ENCODE assay signal across 11 cellular contexts in the genomic region with DNA sequence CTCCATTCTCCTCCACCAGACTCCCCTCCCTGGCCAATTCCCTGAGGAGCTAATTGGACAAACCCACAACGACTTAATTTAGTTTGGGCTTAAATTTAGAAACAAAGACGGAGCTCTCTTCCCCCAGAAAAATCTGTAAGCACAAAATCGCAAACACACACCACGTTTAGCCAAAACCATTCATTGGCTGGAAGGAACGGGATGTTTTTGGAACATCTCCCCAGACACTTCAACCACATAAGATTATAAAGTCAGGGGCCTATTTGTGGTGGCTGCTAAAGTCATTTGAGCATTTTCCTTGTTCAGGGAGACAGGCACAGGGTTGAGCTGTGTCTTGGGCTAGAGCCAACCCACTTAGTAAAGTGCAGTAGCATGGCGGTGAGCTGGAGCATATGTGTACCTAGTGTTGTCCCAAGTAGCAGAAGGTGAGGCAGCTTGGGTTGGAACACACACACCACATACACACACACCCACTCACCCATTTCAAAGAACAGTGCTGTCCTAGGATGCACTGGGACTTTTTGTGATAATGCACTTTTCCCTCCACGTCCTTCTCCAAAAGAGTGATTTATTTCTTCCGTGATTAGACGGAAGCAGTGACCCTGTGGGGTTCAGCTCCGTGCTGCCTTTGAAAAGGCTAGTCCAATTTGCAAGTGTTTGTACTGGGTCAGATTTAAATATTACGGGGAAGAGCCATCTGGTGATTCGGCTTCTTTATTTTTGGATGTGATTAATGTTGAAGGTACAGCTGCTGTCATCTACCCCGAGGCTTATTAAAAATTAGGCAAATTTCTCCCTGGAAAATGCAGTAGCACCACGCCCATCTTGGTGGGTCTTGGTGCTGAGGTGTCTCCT. TPM values are rescaled to one million over a fixed set of nuclear protein-coding genes. Genes with fewer than 3 reads are reported as not detected.
DNase-seq lines count a peak whose midpoint lies in the region; ATAC-seq, FAIRE-seq and TF ChIP-seq lines count a peak whose summit lies in the region.
"Had no signal": no experiment of that assay in that cellular context is flagged by ENCODE, and none has a peak within 500 bp of the region (broad histone marks: within the 10 kb centered on the region; RNA-seq: fewer than 3 reads in every experiment).

No MANE protein-coding gene starts in this region.

- no peak overlapping the region for H2BK120ac ChIP-seq in IMR-90 (ENCODE audit: low read depth, low read length)

- no peak overlapping the region for H3K14ac ChIP-seq in IMR-90 (replicated peaks; ENCODE audit: low read depth, low read length)

- H2BK5ac ChIP-seq in IMR-90 (ENCODE audit: low read depth, low read length, poor library complexity, severe bottlenecking): no peak overlapping the region

- no peak overlapping the region for H3K18ac ChIP-seq in IMR-90 (ENCODE audit: low read depth, low read length)

- H3K9me3 Mint-ChIP-seq in activated CD4-positive, alpha-beta T cell treated with anti-CD3 and anti-CD28 coated beads, Interleukin-2, amount 10 ng/mL, durations not matched to agents 24 days and 14 days: no peaks in the 10 kb centered on the region
- H3K9me3 Mint-ChIP-seq: activated naive CD8-positive, alpha-beta T cell treated with anti-CD3 and anti-CD28 coated beads, Interleukin-2, amount 50 U/mL, for 24 hours had no signal

- H2BK20ac ChIP-seq in IMR-90 (ENCODE audit: low read depth, low read length): no peak overlapping the region

- H2BK15ac ChIP-seq in IMR-90 (ENCODE audit: low read depth, low read length): no peak overlapping the region

- H3K4ac ChIP-seq in IMR-90 (ENCODE audit: low read depth, low read length): no peak overlapping the region

- H4K20me1 ChIP-seq in IMR-90 (ENCODE audit: insufficient read depth, low read length): no peaks in the 10 kb centered on the region

- no peak overlapping the region for H3K56ac ChIP-seq in IMR-90 (ENCODE audit: extremely low read depth, insufficient read depth, low read length)

- H3K27me3 ChIP-seq in IMR-90 (ENCODE audit: control insufficient read depth, insufficient read depth, low read length): no peaks in the 10 kb centered on the region
- no peaks in the 10 kb centered on the region for H3K27me3 ChIP-seq in adrenal gland
- no peaks in the 10 kb centered on the region for H3K27me3 ChIP-seq in heart right ventricle
- peaks cover 6 to 42% (median 8%) of the 10 kb centered on the region in 3 donors for H3K27me3 ChIP-seq in skeletal muscle tissue (ENCODE audit: control insufficient read depth in 3 of 3, insufficient read depth in 3 of 3, low read length in 3 of 3)

- FAIRE-seq in H54 (lab: Jason Lieb, UNC): no peak

- no peak overlapping the region for H3K23ac ChIP-seq in IMR-90 (ENCODE audit: low read depth, low read length)

- H3K36me3 Mint-ChIP-seq in activated CD4-positive, alpha-beta T cell treated with anti-CD3 and anti-CD28 coated beads, Interleukin-2, amount 10 ng/mL, durations not matched to agents 24 days and 14 days (ENCODE audit: low read depth): peaks cover 8% of the 10 kb centered on the region

- H3K36me3 ChIP-seq in IMR-90 (ENCODE audit: control insufficient read depth, insufficient read depth, low read length) (peaks cover 7% of the 10 kb centered on the region; the same call in 1 of the 2 replicates), adrenal gland (replicated peaks in 1 of 2) (peaks cover 0 to 2% of the 10 kb centered on the region in 2 donors), heart right ventricle (peaks cover 0 to 10% (median 2%) of the 10 kb centered on the region in 9 donors), skeletal muscle tissue (ENCODE audit: control insufficient read depth in 3 of 3, insufficient read depth in 3 of 3, low read length in 3 of 3) (peaks cover under 1 to 2% (median 1%) of the 10 kb centered on the region in 3 donors)

- dilution Hi-C loops in IMR-90 (cut with HindIII; ENCODE audit: low sequenced_read_pairs, unreplicated experiment): no loop called here

- 100% methylated on average over 2 of the region's 14 CpGs; no CpG with 5 or more reads in 1 of the 2 experiments for WGBS in IMR-90 (ENCODE audit: extremely low coverage in 2 of 2, insufficient read length in 1 of 2), 2 experiments
- WGBS in adrenal gland, 4 donors: 40 to 49% (median 48%) methylated on average over 14 of the region's 14 CpGs
- 29 to 30% methylated on average over 14 of the region's 14 CpGs for WGBS in heart right ventricle, 2 donors

- no peak overlapping the region for H4K8ac ChIP-seq in IMR-90 (ENCODE audit: low read depth in 2 of 2, low read length in 2 of 2)

- no peaks in the 10 kb centered on the region; the same call in 1 of the 2 replicates for H3K9me1 ChIP-seq in IMR-90 (ENCODE audit: insufficient read depth, low read length)

- no peak overlapping the region for H2AFZ ChIP-seq in IMR-90 (replicated peaks; ENCODE audit: low read length, poor library complexity)

- H3K4me3 ChIP-seq in IMR-90 (ENCODE audit: insufficient read depth, low read depth, low read length) (no peak overlapping the region), adrenal gland (no peak overlapping the region), heart right ventricle (no peak overlapping the region), skeletal muscle tissue (ENCODE audit: low read length in 3 of 3) (no peak overlapping the region)

- TF ChIP-seq RAD21 in IMR-90 (IDR thresholded peaks at IDR 0.05; ENCODE audit: low read length): no peak

- H3K4me2 ChIP-seq in IMR-90 (ENCODE audit: low read depth, low read length): no peak overlapping the region

- peaks cover 2% of the 10 kb centered on the region for H3K4me1 Mint-ChIP-seq in activated CD4-positive, alpha-beta T cell treated with anti-CD3 and anti-CD28 coated beads, Interleukin-2, amount 10 ng/mL, durations not matched to agents 24 days and 14 days

- H4K91ac ChIP-seq in IMR-90 (ENCODE audit: insufficient read depth, low read depth, low read length): no peak overlapping the region

- TF ChIP-seq POLR2A in IMR-90 (IDR thresholded peaks at IDR 0.05; ENCODE audit: low read depth, low read length) (no peak), adrenal gland (IDR thresholded peaks at IDR 0.05) (no peak), H54 (IDR thresholded peaks at IDR 0.05; ENCODE audit: low read depth, low read length) (no peak)

- no peak for TF ChIP-seq CTCF in IMR-90 (conservative IDR thresholded peaks at IDR 0.05; ENCODE audit: low read depth, low read length)
- no peak for TF ChIP-seq CTCF in adrenal gland (IDR thresholded peaks at IDR 0.05)
- TF ChIP-seq CTCF in heart right ventricle (IDR thresholded peaks at IDR 0.05): no peak

- H3K79me1 ChIP-seq in IMR-90 (ENCODE audit: low read depth in 1 of 2, low read length in 2 of 2): no peaks in the 10 kb centered on the region

- no TSS peak for BruUV-seq in IMR-90 (replicated peaks; lab: Mats Ljungman, UMichigan)

- no peak for ATAC-seq in IMR-90 (ENCODE audit: low read depth)
- peak; percentile 18 to 78 (median 60) for ATAC-seq in heart right ventricle
- ATAC-seq: activated naive CD8-positive, alpha-beta T cell treated with anti-CD3 and anti-CD28 coated beads, Interleukin-2, amount 50 U/mL, for 24 hours had no signal

- no peak overlapping the region for H4K5ac ChIP-seq in IMR-90 (ENCODE audit: low read depth, low read length)

- DNase-seq in IMR-90 (peak; percentile 32), adrenal gland (no peak), heart right ventricle (peak in 1 of 2 donors; percentile 67), epidermal melanocyte (ENCODE audit: insufficient read length, low spot score) (no peak), H54 (ENCODE audit: insufficient read length, low spot score) (no peak), SK-N-DZ (ENCODE audit: low spot score) (no peak)
- DNase-seq in activated CD4-positive, alpha-beta T cell treated with anti-CD3 and anti-CD28 coated beads, Interleukin-2, amount 10 ng/mL, durations not matched to agents 24 days and 14 days: no peak
- DNase-seq: activated naive CD8-positive, alpha-beta T cell treated with anti-CD3 and anti-CD28 coated beads, Interleukin-2, amount 50 U/mL, for 24 hours; mammary epithelial cell; NCI-H510A had no signal

- no peaks in the 10 kb centered on the region for H3K27me3 Mint-ChIP-seq in activated CD4-positive, alpha-beta T cell treated with anti-CD3 and anti-CD28 coated beads, Interleukin-2, amount 10 ng/mL, durations not matched to agents 24 days and 14 days
- H3K27me3 Mint-ChIP-seq: activated naive CD8-positive, alpha-beta T cell treated with anti-CD3 and anti-CD28 coated beads, Interleukin-2, amount 50 U/mL, for 24 hours had no signal

- H3K9me3 ChIP-seq in IMR-90 (ENCODE audit: control insufficient read depth, insufficient read depth, low read length): no peaks in the 10 kb centered on the region
- no peaks in the 10 kb centered on the region for H3K9me3 ChIP-seq in adrenal gland (replicated peaks in 1 of 3)
- no peaks in the 10 kb centered on the region for H3K9me3 ChIP-seq in heart right ventricle
- H3K9me3 ChIP-seq in skeletal muscle tissue (ENCODE audit: control insufficient read depth in 3 of 3, low read length in 3 of 3): no peaks in the 10 kb centered on the region

- no peak overlapping the region for H3K4me3 Mint-ChIP-seq in activated CD4-positive, alpha-beta T cell treated with anti-CD3 and anti-CD28 coated beads, Interleukin-2, amount 10 ng/mL, durations not matched to agents 24 days and 14 days
- H3K4me3 Mint-ChIP-seq: activated naive CD8-positive, alpha-beta T cell treated with anti-CD3 and anti-CD28 coated beads, Interleukin-2, amount 50 U/mL, for 24 hours had no signal

- no peak overlapping the region for H3K27ac Mint-ChIP-seq in activated CD4-positive, alpha-beta T cell treated with anti-CD3 and anti-CD28 coated beads, Interleukin-2, amount 10 ng/mL, durations not matched to agents 24 days and 14 days
- H3K27ac Mint-ChIP-seq: activated naive CD8-positive, alpha-beta T cell treated with anti-CD3 and anti-CD28 coated beads, Interleukin-2, amount 50 U/mL, for 24 hours had no signal

- POLR2A ChIA-PET in IMR-90 (lab: Charles Lee; ENCODE audit: unreplicated experiment): no interaction called here

- peaks cover 4% of the 10 kb centered on the region; the same call in 1 of the 2 replicates for H3K4me1 ChIP-seq in IMR-90 (ENCODE audit: control insufficient read depth, insufficient read depth, low read length)
- peaks cover 0 to 14% of the 10 kb centered on the region in 2 donors for H3K4me1 ChIP-seq in adrenal gland (replicated peaks in 1 of 2)
- H3K4me1 ChIP-seq in heart right ventricle: peaks cover 9 to 55% (median 35%) of the 10 kb centered on the region in 9 donors
- H3K4me1 ChIP-seq in skeletal muscle tissue (ENCODE audit: control insufficient read depth in 3 of 3, insufficient read depth in 3 of 3, low read length in 3 of 3): peaks cover 25 to 42% (median 30%) of the 10 kb centered on the region in 3 donors

- CTCF ChIA-PET in IMR-90 (lab: Yijun Ruan, JAX): no interaction called here

- H3K9ac ChIP-seq in IMR-90 (ENCODE audit: low read depth, low read length) (no peak overlapping the region), skeletal muscle tissue (ENCODE audit: low read depth in 1 of 3, low read length in 3 of 3) (no peak overlapping the region)

- no peak overlapping the region for H2AK9ac ChIP-seq in IMR-90 (replicated peaks; ENCODE audit: low read depth, low read length, poor library complexity)

- no peak overlapping the region for H2AK5ac ChIP-seq in IMR-90 (ENCODE audit: low read depth, low read length)

- in situ Hi-C loops in IMR-90 (cut with MboI; ENCODE audit: low sequenced_read_pairs): no loop called here

- intact Hi-C loops in IMR-90 (cut with micrococcal nuclease): loop anchor here (10.0 kb wide), 1 partner anchor 201 kb away; a partner anchor contains a TSS
- intact Hi-C loops in adrenal gland (cut with DNase I): no loop called here
- intact Hi-C loops in heart right ventricle (cut with DNase I): loop anchor here in 3 of 10 donors (10.0 kb wide), 3 partner anchors 61 to 221 kb away; no protein-coding TSS in a partner anchor
- intact Hi-C loops in activated CD4-positive, alpha-beta T cell treated with anti-CD3 and anti-CD28 coated beads, Interleukin-2, amount 10 ng/mL, durations not matched to agents 24 days and 14 days (cut with micrococcal nuclease): no loop called here

- H3K27ac ChIP-seq in IMR-90 (ENCODE audit: insufficient read depth, low read length): no peak overlapping the region
- H3K27ac ChIP-seq in adrenal gland: peak overlapping the region in 3 of 5 donors; percentile 8 to 82 (median 38)
- peak overlapping the region in 9 of 10 donors; percentile 54 to 79 (median 69) for H3K27ac ChIP-seq in heart right ventricle
- H3K27ac ChIP-seq in skeletal muscle tissue (ENCODE audit: low read depth, low read length): peak overlapping the region; percentile 71

RNA-seq across cellular contexts. Expression of a gene that starts 32.2 kb away (rescaled TPM):
- total RNA-seq in IMR-90 (2012; rRNA removed): 70.8 and 80.7 TPM in 2 replicates
- 71.4 and 75.2 TPM in 2 replicates for polyA plus RNA-seq in IMR-90 (2012; rRNA removed)
- polyA plus RNA-seq in IMR-90 (2012; cell fraction: cytosol; rRNA removed): 38.2 and 39.0 TPM in 2 replicates
- polyA plus RNA-seq in IMR-90 (2012; cell fraction: nucleus; rRNA removed; ENCODE audit: low replicate concordance): 106 and 153 TPM in 2 replicates
- total RNA-seq in adrenal gland: 100 to 1,000 TPM in 2 of 8 donors, 10 to 100 TPM in 6; 69.3 to 102 (median 74.0) TPM
- 100 to 1,000 TPM in 1 of 3 donors, 10 to 100 TPM in 2; 55.5 to 136 (median 72.7) TPM for polyA plus RNA-seq in adrenal gland
- total RNA-seq in heart right ventricle: 10 to 100 TPM; 54.2 to 76.8 (median 64.1) TPM
- polyA plus RNA-seq in heart right ventricle: 10 to 100 TPM; 32.3 to 50.4 TPM
- total RNA-seq in skeletal muscle tissue: 37.1 TPM
- 97.5 and 102 TPM in 2 replicates for total RNA-seq in activated CD4-positive, alpha-beta T cell treated with anti-CD3 and anti-CD28 coated beads, Interleukin-2, amount 10 ng/mL, durations not matched to agents 24 days and 14 days
- polyA plus RNA-seq in SK-N-DZ (2014; cell fraction: cytosol; rRNA removed): 55.0 and 58.6 TPM in 2 replicates
- polyA plus RNA-seq in SK-N-DZ (2014; cell fraction: nucleus; rRNA removed): 142 and 156 TPM in 2 replicates
